ENCODE assay signal across 1 cellular context in genomic region chr10:102131286-102132170, GRCh38.
TF ChIP-seq lines count a peak whose summit lies in the region.

No MANE protein-coding gene starts in this region.

TF ChIP-seq in endothelial cell of umbilical vein, 7 proteins besides CTCF, POLR2A, EP300 and RAD21:
- peak; percentile 66 for TF ChIP-seq FOS (IDR thresholded peaks at IDR 0.05; ENCODE audit: borderline replicate concordance, insufficient read depth, low read length)
- TF ChIP-seq POLR2AphosphoS5 (IDR thresholded peaks at IDR 0.05; ENCODE audit: insufficient read depth, low read depth, low read length) = no peak
- no peak for TF ChIP-seq MYC (IDR thresholded peaks at IDR 0.05; ENCODE audit: low read depth, low read length)
- no peak for TF ChIP-seq GATA2 (IDR thresholded peaks at IDR 0.05; ENCODE audit: insufficient read depth, insufficient read length, low read depth, low read length)
- no peak for TF ChIP-seq JUN (IDR thresholded peaks at IDR 0.05; ENCODE audit: borderline replicate concordance, insufficient read depth, insufficient read length, low read depth)
